9 cellular contexts compared by ENCODE assay signal in the genomic region with DNA sequence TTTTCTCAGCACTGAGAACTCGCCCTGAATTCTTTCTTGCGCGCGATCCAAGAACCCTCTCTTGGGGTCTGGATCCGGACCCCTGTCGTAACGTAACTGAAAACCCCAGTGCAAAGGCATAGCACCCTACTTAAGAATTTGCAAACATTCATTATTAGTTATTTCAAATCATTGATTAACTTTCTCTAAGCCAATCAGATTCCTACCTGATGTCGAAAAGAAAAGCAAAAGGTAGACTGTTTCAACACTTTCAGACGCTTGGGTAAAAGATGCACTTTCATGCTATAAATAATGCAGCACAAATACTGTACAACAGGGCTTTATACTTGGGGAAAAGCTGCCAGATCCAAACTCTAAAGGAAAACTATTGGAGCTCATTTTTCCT. TPM values are rescaled to one million over a fixed set of nuclear protein-coding genes. Genes with fewer than 3 reads are reported as not detected.
DNase-seq lines count a peak whose midpoint lies in the region; ATAC-seq and TF ChIP-seq lines count a peak whose summit lies in the region.
"Had no signal": no experiment of that assay in that cellular context is flagged by ENCODE, and none has a peak within 500 bp of the region (broad histone marks: within the 10 kb centered on the region; RNA-seq: fewer than 3 reads in every experiment).

No MANE protein-coding gene starts in this region.

- in situ Hi-C loops in brain microvascular endothelial cell (cut with HindIII; ENCODE audit: low pct_ligation_motif_present, low sequenced_read_pairs): no loop called here

- no peak for DNase-seq in T-helper 1 cell
- no peak for DNase-seq in brain microvascular endothelial cell
- no peak for DNase-seq in mesenchymal stem cell
- no peak for DNase-seq in tibial nerve (ENCODE audit: low spot score in 2 of 2)
- DNase-seq in inferior parietal cortex (ENCODE audit: extremely low spot score): no peak
- DNase-seq in DMS79 (lab: John Stamatoyannopoulos, UW): no peak

- H4K8ac ChIP-seq in mesenchymal stem cell (ENCODE audit: low read length): peak overlapping the region; percentile 77

- peak overlapping the region; percentile 10 for H2AK5ac ChIP-seq in mesenchymal stem cell (ENCODE audit: low read length, severe bottlenecking)

- H3K4me1 ChIP-seq in mesenchymal stem cell (ENCODE audit: control insufficient read depth, insufficient read depth, low read depth, low read length): no peaks in the 10 kb centered on the region
- H3K4me1 ChIP-seq in tibial nerve: peaks cover 0 to 22% (median 4%) of the 10 kb centered on the region in 4 donors

- no peak overlapping the region for H4K91ac ChIP-seq in mesenchymal stem cell (ENCODE audit: low read length)

- H3K9me3 Mint-ChIP-seq in T-helper 1 cell treated with Interleukin-12 subunit alpha and Interleukin-12 subunit beta and Interleukin-4 antibody, amounts not matched to agents 30 μg/mL and 1 μg/mL, for 36 hours: no peaks in the 10 kb centered on the region
- H3K9me3 Mint-ChIP-seq: naive B cell had no signal

- H2AFZ ChIP-seq in mesenchymal stem cell (ENCODE audit: low read depth, low read length): no peak overlapping the region

- H3K27ac ChIP-seq in brain microvascular endothelial cell: peak overlapping the region; percentile 14
- H3K27ac ChIP-seq in mesenchymal stem cell (ENCODE audit: low read length, poor library complexity, severe bottlenecking): no peak overlapping the region
- peak overlapping the region in 3 of 4 donors; percentile 74 to 89 (median 88) for H3K27ac ChIP-seq in tibial nerve

- H3K9me3 ChIP-seq in mesenchymal stem cell (ENCODE audit: control insufficient read depth, low read length) (no peaks in the 10 kb centered on the region), tibial nerve (no peaks in the 10 kb centered on the region)

- H2BK15ac ChIP-seq in mesenchymal stem cell (ENCODE audit: low read depth, poor library complexity, severe bottlenecking): no peak overlapping the region

- H3K27ac Mint-ChIP-seq in T-helper 1 cell treated with Interleukin-12 subunit alpha and Interleukin-12 subunit beta and Interleukin-4 antibody, amounts not matched to agents 30 μg/mL and 1 μg/mL, for 36 hours: peak overlapping the region; percentile 8

- H2BK5ac ChIP-seq in mesenchymal stem cell (ENCODE audit: low read depth, low read length, poor library complexity, severe bottlenecking): no peak overlapping the region

- no peak overlapping the region for H3K14ac ChIP-seq in mesenchymal stem cell (ENCODE audit: low read length in 2 of 2)

- H3K79me1 ChIP-seq in mesenchymal stem cell (replicated peaks; ENCODE audit: low read length, poor library complexity, severe bottlenecking): peaks cover 11% of the 10 kb centered on the region

- peak overlapping the region; percentile 86 for H3K9ac ChIP-seq in mesenchymal stem cell (ENCODE audit: low read length)

- ATAC-seq in GM18861 (IDR thresholded peaks at IDR 0.05; ENCODE audit: unreplicated experiment): no peak

- H3K4me2 ChIP-seq in mesenchymal stem cell (ENCODE audit: low read length, poor library complexity, severe bottlenecking): peak overlapping the region; percentile 63

- no peak for TF ChIP-seq POLR2A in tibial nerve (IDR thresholded peaks at IDR 0.05)

- no peak overlapping the region for H3K18ac ChIP-seq in mesenchymal stem cell (ENCODE audit: low read depth in 1 of 2, low read length in 2 of 2)

- peaks cover 7% of the 10 kb centered on the region for H3K4me1 Mint-ChIP-seq in T-helper 1 cell treated with Interleukin-12 subunit alpha and Interleukin-12 subunit beta and Interleukin-4 antibody, amounts not matched to agents 30 μg/mL and 1 μg/mL, for 36 hours (ENCODE audit: low read depth)

- TF ChIP-seq EP300 in tibial nerve (IDR thresholded peaks at IDR 0.05): no peak

- H3K4ac ChIP-seq in mesenchymal stem cell (ENCODE audit: low read depth in 1 of 2, low read length in 2 of 2): peak overlapping the region in 1 of 2 experiments; percentile 41

- TF ChIP-seq CTCF in brain microvascular endothelial cell (IDR thresholded peaks at IDR 0.05; ENCODE audit: low read depth, low read length, missing control alignments) (no peak), tibial nerve (IDR thresholded peaks at IDR 0.05) (no peak)

- no peak overlapping the region for H3K23ac ChIP-seq in mesenchymal stem cell (ENCODE audit: low read length in 2 of 2)

- no peaks in the 10 kb centered on the region for H3K27me3 ChIP-seq in brain microvascular endothelial cell (replicated peaks)
- H3K27me3 ChIP-seq in mesenchymal stem cell (ENCODE audit: control insufficient read depth in 1 of 2, insufficient read depth in 1 of 2, low read length in 2 of 2): no peaks in the 10 kb centered on the region
- no peaks in the 10 kb centered on the region for H3K27me3 ChIP-seq in tibial nerve

- H3K27me3 Mint-ChIP-seq in T-helper 1 cell treated with Interleukin-12 subunit alpha and Interleukin-12 subunit beta and Interleukin-4 antibody, amounts not matched to agents 30 μg/mL and 1 μg/mL, for 36 hours (ENCODE audit: low read depth): peaks cover 14% of the 10 kb centered on the region
- H3K27me3 Mint-ChIP-seq: naive B cell had no signal

- H2BK12ac ChIP-seq in mesenchymal stem cell (ENCODE audit: low read length in 2 of 2): no peak overlapping the region

- WGBS in mesenchymal stem cell: 97% methylated on average over 9 of the region's 9 CpGs
- 70 to 80% methylated on average over 9 of the region's 9 CpGs for WGBS in tibial nerve, 2 donors

- H3K36me3 ChIP-seq in brain microvascular endothelial cell (replicated peaks) (no peaks in the 10 kb centered on the region), mesenchymal stem cell (ENCODE audit: control insufficient read depth in 1 of 2, insufficient read depth in 2 of 2, low read depth in 1 of 2, low read length in 2 of 2) (peaks cover 0 to 10% of the 10 kb centered on the region in 2 experiments), tibial nerve (peaks cover 0 to 6% (median 0%) of the 10 kb centered on the region in 3 donors)

- peaks cover 1% of the 10 kb centered on the region for H3K36me3 Mint-ChIP-seq in T-helper 1 cell treated with Interleukin-12 subunit alpha and Interleukin-12 subunit beta and Interleukin-4 antibody, amounts not matched to agents 30 μg/mL and 1 μg/mL, for 36 hours (ENCODE audit: low read depth)
- H3K36me3 Mint-ChIP-seq: naive B cell had no signal

- H3K4me3 Mint-ChIP-seq in T-helper 1 cell treated with Interleukin-12 subunit alpha and Interleukin-12 subunit beta and Interleukin-4 antibody, amounts not matched to agents 30 μg/mL and 1 μg/mL, for 36 hours: no peak overlapping the region

- no peak overlapping the region for H2BK120ac ChIP-seq in mesenchymal stem cell (ENCODE audit: low read depth, low read length)

- H3K4me3 ChIP-seq in brain microvascular endothelial cell (ENCODE audit: low read depth, low read length) (peak overlapping the region; percentile 48), mesenchymal stem cell (ENCODE audit: insufficient read depth in 1 of 2, low read depth in 1 of 2, low read length in 2 of 2) (peak overlapping the region in 1 of 2 experiments; percentile 75), tibial nerve (peak overlapping the region; percentile 33 to 91 (median 63))

RNA-seq across cellular contexts. Expression of gene WDR19, which starts 0.8 kb away (rescaled TPM):
- polyA plus RNA-seq in mesenchymal stem cell (2013, experiment 1 of 2): 33.7 TPM
- polyA plus RNA-seq in mesenchymal stem cell (2013, experiment 2 of 2): 31.0 TPM
- 10 to 100 TPM; 71.1 to 93.1 (median 80.8) TPM for total RNA-seq in tibial nerve
